ENCODE assay signal across 4 cellular contexts in the genomic region with DNA sequence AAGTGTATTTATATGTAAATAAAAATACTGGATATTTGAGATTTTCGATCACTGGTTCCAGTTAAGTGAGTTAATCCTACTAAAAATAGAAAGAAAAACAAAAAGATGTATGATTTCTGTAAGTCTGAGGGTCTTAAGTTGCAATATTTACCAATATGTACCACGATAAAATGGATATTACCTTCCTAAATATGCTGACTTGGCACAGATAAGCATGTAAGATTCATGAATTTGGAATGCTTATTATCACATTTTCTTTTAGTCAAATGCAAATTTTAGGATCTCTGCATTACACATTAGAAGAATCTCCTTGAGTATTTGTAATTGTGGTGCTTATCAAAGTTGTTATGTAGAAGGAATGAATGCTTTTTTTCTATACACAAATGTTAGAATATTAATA.
TF ChIP-seq lines count a peak whose summit lies in the region.

No MANE protein-coding gene starts in this region.

TF ChIP-seq in A549, 52 proteins besides CTCF, POLR2A, EP300 and RAD21:
- TF ChIP-seq TFCP2L1 (CRISPR knock-in tag; IDR thresholded peaks at IDR 0.05) (no peak), MAFK (IDR thresholded peaks at IDR 0.05; ENCODE audit: partially characterized antibody) (peak; percentile 82)

TF ChIP-seq in GM23338, 12 proteins besides CTCF, POLR2A, EP300 and RAD21 (continues in another document):
- TF ChIP-seq STAT1 (IDR thresholded peaks at IDR 0.05; ENCODE audit: unreplicated experiment) = no peak
- TF ChIP-seq, protein P1, sequence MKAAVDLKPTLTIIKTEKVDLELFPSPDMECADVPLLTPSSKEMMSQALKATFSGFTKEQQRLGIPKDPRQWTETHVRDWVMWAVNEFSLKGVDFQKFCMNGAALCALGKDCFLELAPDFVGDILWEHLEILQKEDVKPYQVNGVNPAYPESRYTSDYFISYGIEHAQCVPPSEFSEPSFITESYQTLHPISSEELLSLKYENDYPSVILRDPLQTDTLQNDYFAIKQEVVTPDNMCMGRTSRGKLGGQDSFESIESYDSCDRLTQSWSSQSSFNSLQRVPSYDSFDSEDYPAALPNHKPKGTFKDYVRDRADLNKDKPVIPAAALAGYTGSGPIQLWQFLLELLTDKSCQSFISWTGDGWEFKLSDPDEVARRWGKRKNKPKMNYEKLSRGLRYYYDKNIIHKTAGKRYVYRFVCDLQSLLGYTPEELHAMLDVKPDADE (IDR thresholded peaks at IDR 0.05) = no peak
- no peak for TF ChIP-seq CREB1 (CRISPR knock-in tag; IDR thresholded peaks at IDR 0.05; ENCODE audit: low read depth)
- no peak for TF ChIP-seq EZH2phosphoT487 (IDR thresholded peaks at IDR 0.05; ENCODE audit: unreplicated experiment)
- no peak for TF ChIP-seq ZNF331 (CRISPR knock-in tag; IDR thresholded peaks at IDR 0.05; ENCODE audit: low read depth)
- no peak for TF ChIP-seq JUNB (IDR thresholded peaks at IDR 0.05; ENCODE audit: unreplicated experiment)

TF ChIP-seq in K562, 482 proteins besides CTCF, POLR2A, EP300 and RAD21:
- TF ChIP-seq MECOM (CRISPR knock-in tag; IDR thresholded peaks at IDR 0.05) (no peak), MAFG (tag; conservative IDR thresholded peaks at IDR 0.05) (peak; percentile 47), MAFK (IDR thresholded peaks at IDR 0.05; ENCODE audit: low read length) (peak; percentile 65), MAFF (IDR thresholded peaks at IDR 0.05; ENCODE audit: low read length) (peak; percentile 60), ZNF316 (IDR thresholded peaks at IDR 0.05) (peak; percentile 72), C11orf30 (IDR thresholded peaks at IDR 0.05; ENCODE audit: low read depth) (peak; percentile 43)
- TF ChIP-seq, protein P2, sequence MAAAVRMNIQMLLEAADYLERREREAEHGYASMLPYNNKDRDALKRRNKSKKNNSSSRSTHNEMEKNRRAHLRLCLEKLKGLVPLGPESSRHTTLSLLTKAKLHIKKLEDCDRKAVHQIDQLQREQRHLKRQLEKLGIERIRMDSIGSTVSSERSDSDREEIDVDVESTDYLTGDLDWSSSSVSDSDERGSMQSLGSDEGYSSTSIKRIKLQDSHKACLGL (CRISPR knock-in tag; IDR thresholded peaks at IDR 0.05; ENCODE audit: borderline replicate concordance, poor library complexity, severe bottlenecking) = no peak

TF ChIP-seq in neural cell, 6 proteins besides CTCF, POLR2A, EP300 and RAD21:
- TF ChIP-seq POLR2AphosphoS5 (IDR thresholded peaks at IDR 0.05) (no peak), SMC3 (conservative IDR thresholded peaks at IDR 0.05; ENCODE audit: poor library complexity) (no peak), EZH2 (IDR thresholded peaks at IDR 0.05; ENCODE audit: borderline replicate concordance, insufficient read depth, low read length, poor library complexity, severe bottlenecking) (no peak), MXI1 (conservative IDR thresholded peaks at IDR 0.05; ENCODE audit: poor library complexity, severe bottlenecking) (no peak), TAF1 (IDR thresholded peaks at IDR 0.05; ENCODE audit: low read depth) (no peak)
- TF ChIP-seq, protein P3, sequence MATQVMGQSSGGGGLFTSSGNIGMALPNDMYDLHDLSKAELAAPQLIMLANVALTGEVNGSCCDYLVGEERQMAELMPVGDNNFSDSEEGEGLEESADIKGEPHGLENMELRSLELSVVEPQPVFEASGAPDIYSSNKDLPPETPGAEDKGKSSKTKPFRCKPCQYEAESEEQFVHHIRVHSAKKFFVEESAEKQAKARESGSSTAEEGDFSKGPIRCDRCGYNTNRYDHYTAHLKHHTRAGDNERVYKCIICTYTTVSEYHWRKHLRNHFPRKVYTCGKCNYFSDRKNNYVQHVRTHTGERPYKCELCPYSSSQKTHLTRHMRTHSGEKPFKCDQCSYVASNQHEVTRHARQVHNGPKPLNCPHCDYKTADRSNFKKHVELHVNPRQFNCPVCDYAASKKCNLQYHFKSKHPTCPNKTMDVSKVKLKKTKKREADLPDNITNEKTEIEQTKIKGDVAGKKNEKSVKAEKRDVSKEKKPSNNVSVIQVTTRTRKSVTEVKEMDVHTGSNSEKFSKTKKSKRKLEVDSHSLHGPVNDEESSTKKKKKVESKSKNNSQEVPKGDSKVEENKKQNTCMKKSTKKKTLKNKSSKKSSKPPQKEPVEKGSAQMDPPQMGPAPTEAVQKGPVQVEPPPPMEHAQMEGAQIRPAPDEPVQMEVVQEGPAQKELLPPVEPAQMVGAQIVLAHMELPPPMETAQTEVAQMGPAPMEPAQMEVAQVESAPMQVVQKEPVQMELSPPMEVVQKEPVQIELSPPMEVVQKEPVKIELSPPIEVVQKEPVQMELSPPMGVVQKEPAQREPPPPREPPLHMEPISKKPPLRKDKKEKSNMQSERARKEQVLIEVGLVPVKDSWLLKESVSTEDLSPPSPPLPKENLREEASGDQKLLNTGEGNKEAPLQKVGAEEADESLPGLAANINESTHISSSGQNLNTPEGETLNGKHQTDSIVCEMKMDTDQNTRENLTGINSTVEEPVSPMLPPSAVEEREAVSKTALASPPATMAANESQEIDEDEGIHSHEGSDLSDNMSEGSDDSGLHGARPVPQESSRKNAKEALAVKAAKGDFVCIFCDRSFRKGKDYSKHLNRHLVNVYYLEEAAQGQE (IDR thresholded peaks at IDR 0.05; ENCODE audit: borderline replicate concordance) = no peak
